In genomic region chrX:136892412-136892811, GRCh38 we compare ENCODE assay signal across 8 cellular contexts.
"Had no signal": no experiment of that assay in that cellular context is flagged by ENCODE, and none has a peak within 500 bp of the region (broad histone marks: within the 10 kb centered on the region; RNA-seq: fewer than 3 reads in every experiment).

No MANE protein-coding gene starts in this region.

- H3K4me3 Mint-ChIP-seq: HFFc6, IgD-negative memory B cell had no signal

- DNase-seq: GM23248, GOT3, H7, HFFc6 had no signal

- H3K36me3 Mint-ChIP-seq: IgD-negative memory B cell had no signal

- H3K27me3 Mint-ChIP-seq: IgD-negative memory B cell had no signal

- H3K27ac ChIP-seq: GM23248, HL-60 had no signal

- H3K9me3 Mint-ChIP-seq: HFFc6, IgD-negative memory B cell had no signal

- ATAC-seq: HCT116, HepG2 had no signal

- H3K27ac Mint-ChIP-seq: HFFc6, IgD-negative memory B cell had no signal
